Comparison of ENCODE assay signal across 14 cellular contexts in genomic region chr6:135146160-135146920, GRCh38. TPM values are rescaled to one million over a fixed set of nuclear protein-coding genes. Genes with fewer than 3 reads are reported as not detected.
DNase-seq lines count a peak whose midpoint lies in the region; ATAC-seq and TF ChIP-seq lines count a peak whose summit lies in the region.
"Had no signal": no experiment of that assay in that cellular context is flagged by ENCODE, and none has a peak within 500 bp of the region (broad histone marks: within the 10 kb centered on the region; RNA-seq: fewer than 3 reads in every experiment).

No MANE protein-coding gene starts in this region.

- H3K4me3 ChIP-seq in adipocyte (ENCODE audit: low read length) (no peak overlapping the region), neural progenitor cell (no peak overlapping the region)

- no peaks in the 10 kb centered on the region for H3K9me3 ChIP-seq in adipocyte (ENCODE audit: control insufficient read depth, low read length)
- no peaks in the 10 kb centered on the region for H3K9me3 ChIP-seq in neural progenitor cell (ENCODE audit: low read depth)

- H3K4me1 ChIP-seq in adipocyte (ENCODE audit: control insufficient read depth, insufficient read depth, low read length) (peaks cover 4% of the 10 kb centered on the region), neural progenitor cell (peaks cover 11% of the 10 kb centered on the region)

- no peak for TF ChIP-seq CTCF in neural progenitor cell (IDR thresholded peaks at IDR 0.05)

- H3K4me2 ChIP-seq in neural progenitor cell = no peak overlapping the region

- peak overlapping the region; percentile 33 for H2AFZ ChIP-seq in neural progenitor cell (replicated peaks)

- H3K36me3 Mint-ChIP-seq in neural progenitor cell = no peaks in the 10 kb centered on the region

- no peak overlapping the region for H3K27ac ChIP-seq in neural progenitor cell
- H3K27ac ChIP-seq: transverse colon had no signal

- H3K9ac ChIP-seq in adipocyte (ENCODE audit: low read length) (no peak overlapping the region), neural progenitor cell (no peak overlapping the region)

- H3K79me2 ChIP-seq in neural progenitor cell (ENCODE audit: low read depth) = no peaks in the 10 kb centered on the region

- no peak overlapping the region for H3K4me3 Mint-ChIP-seq in neural progenitor cell
- H3K4me3 Mint-ChIP-seq: nephron had no signal

- H3K27me3 ChIP-seq in adipocyte (replicated peaks; ENCODE audit: control insufficient read depth, insufficient read depth, low read length) = no peaks in the 10 kb centered on the region
- no peaks in the 10 kb centered on the region for H3K27me3 ChIP-seq in neural progenitor cell
- H3K27me3 ChIP-seq: transverse colon had no signal

- H3K36me3 ChIP-seq in adipocyte (ENCODE audit: control insufficient read depth, insufficient read depth, low read length, severe bottlenecking) (no peaks in the 10 kb centered on the region), neural progenitor cell (no peaks in the 10 kb centered on the region)
- H3K36me3 ChIP-seq: transverse colon had no signal

- no peaks in the 10 kb centered on the region for H4K20me1 ChIP-seq in neural progenitor cell (ENCODE audit: low read depth)

- H3K27me3 Mint-ChIP-seq in neural progenitor cell (ENCODE audit: insufficient read depth, low read depth) = peaks cover 2% of the 10 kb centered on the region

- DNase-seq in NCI-H1417 (lab: John Stamatoyannopoulos, UW) (peak; percentile 21 to 51 (median 38)), NCI-H1417 treated with DMSO at 0.1 percent for 48 hours (lab: John Stamatoyannopoulos, UW) (no peak), NCI-H2107 (lab: John Stamatoyannopoulos, UW) (peak; percentile 21), adipocyte (ENCODE audit: low read depth) (peak; percentile 25), neural progenitor cell (ENCODE audit: low spot score) (peak; percentile 30), NCI-H1436 (lab: John Stamatoyannopoulos, UW) (no peak)
- DNase-seq: activated CD4-positive, alpha-beta T cell treated with anti-CD3 and anti-CD28 coated beads, Interleukin-2, amount 50 U/mL, for 1 hour; hypothalamus; stimulated activated CD4-positive, alpha-beta T cell treated with anti-CD3 and anti-CD28 coated beads, Interleukin-2, amount 100 ng/mL, for 48 hours; transverse colon had no signal

- ATAC-seq in HG02973 (IDR thresholded peaks at IDR 0.05; ENCODE audit: unreplicated experiment) = no peak
- no peak for ATAC-seq in GM18907 (IDR thresholded peaks at IDR 0.05; ENCODE audit: unreplicated experiment)
- ATAC-seq: Right ventricle myocardium inferior had no signal

- H3K4me1 Mint-ChIP-seq in neural progenitor cell = peaks cover 8% of the 10 kb centered on the region

- H3K9me3 Mint-ChIP-seq in neural progenitor cell = no peaks in the 10 kb centered on the region

- H3F3A ChIP-seq in neural progenitor cell (ENCODE audit: low read depth) = no peaks in the 10 kb centered on the region

- H3K27ac Mint-ChIP-seq in neural progenitor cell = peak overlapping the region; percentile 69
- H3K27ac Mint-ChIP-seq: nephron had no signal

RNA-seq across cellular contexts. Expression of gene MYB, which starts 34.8 kb away (rescaled TPM):
- 3.0 and 3.3 TPM in 2 replicates for total RNA-seq in neural progenitor cell (ENCODE audit: low replicate concordance)

Comparison
In these comparisons a context has a peak if more than half of its experiments do, and no peak if none do; other contexts are left out.
1. DNase-seq: peak in NCI-H1417 (3 of 3), NCI-H2107 (single experiment), adipocyte (single experiment) and neural progenitor cell (single experiment); none in NCI-H1417 treated with DMSO at 0.1 percent for 48 hours (single experiment) and NCI-H1436 (single experiment).